Comparison of ENCODE assay signal across 19 cellular contexts in genomic region chr1:231561663-231562383, GRCh38. TPM values are rescaled to one million over a fixed set of nuclear protein-coding genes. Genes with fewer than 3 reads are reported as not detected.
A peak's percentile ranks its signal among the peaks of the same experiment; 100 is the strongest.
DNase-seq lines count a peak whose midpoint lies in the region; ATAC-seq, FAIRE-seq and TF ChIP-seq lines count a peak whose summit lies in the region.
"Had no signal": no experiment of that assay in that cellular context is flagged by ENCODE, and none has a peak within 500 bp of the region (broad histone marks: within the 10 kb centered on the region; RNA-seq: fewer than 3 reads in every experiment).

No MANE protein-coding gene starts in this region.

- DNase-seq in frontal cortex (ENCODE audit: low spot score in 2 of 2) (no peak), mucosa of descending colon (no peak), small intestine (peak; percentile 29), COLO668 (lab: John Stamatoyannopoulos, UW; ENCODE audit: unreplicated experiment) (no peak), T-helper 2 cell (no peak)
- DNase-seq: AML-193; Calu3; CD4-positive, alpha-beta memory T cell; DMS79 treated with DMSO at 0.1 percent for 48 hours; GM23248; HCEC 1CT; KBM-7 had no signal

- H3K4me1 ChIP-seq in mucosa of descending colon (ENCODE audit: low read depth): no peaks in the 10 kb centered on the region
- H3K4me1 ChIP-seq in small intestine (ENCODE audit: control insufficient read depth in 2 of 2, insufficient read depth in 1 of 2, low read depth in 1 of 2, low read length in 1 of 2): no peaks in the 10 kb centered on the region

- H3K4me3 ChIP-seq in mucosa of descending colon (no peak overlapping the region), small intestine (ENCODE audit: low read depth in 1 of 2, low read length in 2 of 2) (no peak overlapping the region)
- H3K4me3 ChIP-seq: A549, GM12878, GM23248 had no signal

- FAIRE-seq in TTC549 (lab: Jason Lieb, UNC) (peak; percentile 99), frontal cortex (lab: Jason Lieb, UNC) (peak; percentile 96), small intestine (lab: Jason Lieb, UNC) (peak; percentile 96)
- FAIRE-seq: A549, GM12878 had no signal

- 48 to 73% (median 62%) methylated on average over 3 of the region's 3 CpGs for WGBS in small intestine, 3 donors

- ATAC-seq in mucosa of descending colon (peak; percentile 72), GM18861 (IDR thresholded peaks at IDR 0.05; ENCODE audit: unreplicated experiment) (no peak), HG03432 (IDR thresholded peaks at IDR 0.05; ENCODE audit: unreplicated experiment) (no peak)
- ATAC-seq: A549, GM12878, HepG2 had no signal

- H3K27me3 ChIP-seq in small intestine (ENCODE audit: control insufficient read depth in 2 of 2, insufficient read depth in 2 of 2, low read length in 2 of 2): no peaks in the 10 kb centered on the region

- H3K36me3 ChIP-seq in mucosa of descending colon (ENCODE audit: low read depth): no peaks in the 10 kb centered on the region
- peaks cover 0 to 2% of the 10 kb centered on the region in 2 donors for H3K36me3 ChIP-seq in small intestine (ENCODE audit: control insufficient read depth in 2 of 2, insufficient read depth in 2 of 2, low read length in 2 of 2)

- TF ChIP-seq CTCF in mucosa of descending colon (IDR thresholded peaks at IDR 0.05): no peak

- H3K9me3 ChIP-seq in mucosa of descending colon (no peaks in the 10 kb centered on the region), small intestine (ENCODE audit: control insufficient read depth, low read depth) (no peaks in the 10 kb centered on the region)
- H3K9me3 ChIP-seq: A549 had no signal

- no peak overlapping the region for H3K27ac ChIP-seq in small intestine (ENCODE audit: low read depth in 1 of 2, low read length in 1 of 2)
- H3K27ac ChIP-seq: A549, C4-2B, GM23248 had no signal

- intact Hi-C loops in mucosa of descending colon (cut with DNase I, micrococcal nuclease): no loop called here

RNA-seq across cellular contexts. Expression of gene TSNAX, which starts 33.4 kb away (rescaled TPM):
- 60.7 TPM for total RNA-seq in frontal cortex
- 10 to 100 TPM; 22.0 to 33.2 (median 31.4) TPM for total RNA-seq in mucosa of descending colon
- polyA plus RNA-seq in small intestine: 10 to 100 TPM; 16.2 to 19.6 (median 16.8) TPM
